10 cellular contexts compared by ENCODE assay signal in the genomic region with DNA sequence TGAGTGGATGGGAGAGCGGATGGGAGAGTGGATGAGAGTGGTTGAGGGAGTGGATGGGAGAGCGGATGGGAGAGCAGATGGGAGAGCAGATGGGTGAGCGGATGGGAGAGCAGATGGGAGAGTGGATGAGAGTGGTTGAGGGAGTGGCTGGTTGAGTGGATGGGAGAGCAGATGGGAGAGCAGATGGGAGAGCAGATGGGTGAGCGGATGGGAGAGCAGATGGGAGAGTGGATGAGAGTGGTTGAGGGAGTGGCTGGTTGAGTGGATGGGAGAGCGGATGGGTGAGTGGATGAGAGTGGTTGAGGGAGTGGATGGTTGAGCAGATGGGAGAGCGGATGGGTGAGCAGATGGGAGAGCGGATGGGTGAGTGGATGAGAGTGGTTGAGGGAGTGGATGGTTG. TPM values are rescaled to one million over a fixed set of nuclear protein-coding genes. Genes with fewer than 3 reads are reported as not detected.
"Had no signal": no experiment of that assay in that cellular context is flagged by ENCODE, and none has a peak within 500 bp of the region (broad histone marks: within the 10 kb centered on the region; RNA-seq: fewer than 3 reads in every experiment).

No MANE protein-coding gene starts in this region.

RNA-seq across cellular contexts. Expression of a gene that starts 9.7 kb away (rescaled TPM):
- total RNA-seq: dermis microvascular lymphatic vessel endothelial cell, gastrocnemius medialis, glomerular endothelial cell, hepatocyte, left ventricle myocardium inferior had no signal
- polyA plus RNA-seq: heart left ventricle; immature natural killer cell; liver; mammary epithelial cell; naive thymus-derived CD4-positive, alpha-beta T cell had no signal
